ENCODE assay signal across 8 cellular contexts in genomic region chr9:37784291-37784639, GRCh38. TPM values are rescaled to one million over a fixed set of nuclear protein-coding genes. Genes with fewer than 3 reads are reported as not detected.
A peak's percentile ranks its signal among the peaks of the same experiment; 100 is the strongest.
DNase-seq lines count a peak whose midpoint lies in the region; ATAC-seq, FAIRE-seq and TF ChIP-seq lines count a peak whose summit lies in the region.

No MANE protein-coding gene starts in this region.

- no peaks in the 10 kb centered on the region for H3K9me3 Mint-ChIP-seq in activated CD8-positive, alpha-beta memory T cell treated with anti-CD3 and anti-CD28 coated beads, Interleukin-2, amount 10 ng/mL, durations not matched to agents 7 days and 5 days (ENCODE audit: low read depth)
- H3K9me3 Mint-ChIP-seq in activated T-helper 2 cell treated with anti-CD3 and anti-CD28 coated beads, Interferon-gamma antibody, Interleukin-2, Interleukin-4, amounts not matched to agents 10 μg/mL and 5 μg/mL and 100 μg/mL, durations not matched to agents 14 hours and 24 hours and 36 hours = no peaks in the 10 kb centered on the region

- no peaks in the 10 kb centered on the region for H3K9me1 ChIP-seq in keratinocyte (ENCODE audit: control insufficient read depth, extremely low read depth, insufficient read depth, low read length)

- peaks cover 40% of the 10 kb centered on the region for H3K79me2 ChIP-seq in keratinocyte (ENCODE audit: control insufficient read depth, insufficient read depth, low read length)

- TF ChIP-seq POLR2A in thyroid gland (IDR thresholded peaks at IDR 0.05) = no peak

- H3K9me3 ChIP-seq in keratinocyte (ENCODE audit: control insufficient read depth, low read depth, low read length) (no peaks in the 10 kb centered on the region), thyroid gland (no peaks in the 10 kb centered on the region)

- H3K4me2 ChIP-seq in keratinocyte (ENCODE audit: control insufficient read depth, extremely low read depth, insufficient read depth, low read depth, low read length) = peak overlapping the region; percentile 94

- intact Hi-C loops in activated T-helper 2 cell treated with anti-CD3 and anti-CD28 coated beads, Interferon-gamma antibody, Interleukin-2, Interleukin-4, amounts not matched to agents 10 μg/mL and 5 μg/mL and 100 μg/mL, durations not matched to agents 14 hours and 24 hours and 36 hours (cut with micrococcal nuclease) = loop anchor here (2.0 to 10.0 kb wide), 2 partner anchors 31 to 319 kb away; partner anchors contain the start of genes TRMT10B and ZBTB5
- intact Hi-C loops in thyroid gland (cut with DNase I) = no loop called here

- H3K27me3 Mint-ChIP-seq in activated CD8-positive, alpha-beta memory T cell treated with anti-CD3 and anti-CD28 coated beads, Interleukin-2, amount 10 ng/mL, durations not matched to agents 7 days and 5 days = no peaks in the 10 kb centered on the region
- no peaks in the 10 kb centered on the region for H3K27me3 Mint-ChIP-seq in activated T-helper 2 cell treated with anti-CD3 and anti-CD28 coated beads, Interferon-gamma antibody, Interleukin-2, Interleukin-4, amounts not matched to agents 10 μg/mL and 5 μg/mL and 100 μg/mL, durations not matched to agents 14 hours and 24 hours and 36 hours (ENCODE audit: low read depth)

- peak overlapping the region; percentile 71 to 92 (median 76) for H3K4me3 ChIP-seq in keratinocyte (ENCODE audit: control insufficient read depth in 2 of 3, extremely low read depth in 1 of 3, insufficient read depth in 2 of 3, low read depth in 1 of 3, low read length in 3 of 3)
- peak overlapping the region; percentile 76 to 93 (median 90) for H3K4me3 ChIP-seq in thyroid gland (replicated peaks in 1 of 3)

- peaks cover 38% of the 10 kb centered on the region for H3K4me1 Mint-ChIP-seq in activated CD8-positive, alpha-beta memory T cell treated with anti-CD3 and anti-CD28 coated beads, Interleukin-2, amount 10 ng/mL, durations not matched to agents 7 days and 5 days
- peaks cover 29% of the 10 kb centered on the region for H3K4me1 Mint-ChIP-seq in activated T-helper 2 cell treated with anti-CD3 and anti-CD28 coated beads, Interferon-gamma antibody, Interleukin-2, Interleukin-4, amounts not matched to agents 10 μg/mL and 5 μg/mL and 100 μg/mL, durations not matched to agents 14 hours and 24 hours and 36 hours (ENCODE audit: low read depth)

- H3K36me3 Mint-ChIP-seq in activated CD8-positive, alpha-beta memory T cell treated with anti-CD3 and anti-CD28 coated beads, Interleukin-2, amount 10 ng/mL, durations not matched to agents 7 days and 5 days = peaks cover 32% of the 10 kb centered on the region
- H3K36me3 Mint-ChIP-seq in activated T-helper 2 cell treated with anti-CD3 and anti-CD28 coated beads, Interferon-gamma antibody, Interleukin-2, Interleukin-4, amounts not matched to agents 10 μg/mL and 5 μg/mL and 100 μg/mL, durations not matched to agents 14 hours and 24 hours and 36 hours (ENCODE audit: low read depth) = peaks cover 50% of the 10 kb centered on the region

- CTCF ChIA-PET in activated CD8-positive, alpha-beta memory T cell treated with anti-CD3 and anti-CD28 coated beads, Interleukin-2, amount 10 ng/mL, durations not matched to agents 7 days and 5 days (lab: Charles Lee) = interaction anchor here (1.2 to 2.9 kb wide), 4 partner anchors 9 to 35 kb away, joined by 3 to 19 read pairs (median 4); no protein-coding TSS in a partner anchor

- DNase-seq in activated CD8-positive, alpha-beta memory T cell treated with anti-CD3 and anti-CD28 coated beads, Interleukin-2, amount 10 ng/mL, durations not matched to agents 7 days and 5 days = no peak
- no peak for DNase-seq in activated CD8-positive, alpha-beta memory T cell treated with anti-CD3 and anti-CD28 coated beads, Interleukin-2, amount 50 U/mL, for 4 hours
- DNase-seq in activated T-helper 2 cell treated with anti-CD3 and anti-CD28 coated beads, Interferon-gamma antibody, Interleukin-2, Interleukin-4, amounts not matched to agents 10 μg/mL and 5 μg/mL and 100 μg/mL, durations not matched to agents 14 hours and 24 hours and 36 hours (ENCODE audit: low spot score) = no peak
- DNase-seq in keratinocyte (ENCODE audit: low read depth, low spot score) (no peak), thyroid gland (no peak), middle frontal gyrus (ENCODE audit: extremely low spot score, low spot score) (no peak), GM10266 (ENCODE audit: extremely low spot score) (no peak)
- no peak for DNase-seq in activated CD4-positive, CD25-positive, alpha-beta regulatory T cell (lab: John Stamatoyannopoulos, UW)

- TF ChIP-seq CTCF in keratinocyte (optimal IDR thresholded peaks at IDR 0.05 in 1 of 3, IDR thresholded peaks at IDR 0.05 in 1 of 3, conservative IDR thresholded peaks at IDR 0.05 in 1 of 3; ENCODE audit: extremely low read depth in 1 of 3, insufficient read depth in 2 of 3, low read length in 3 of 3) (no peak), thyroid gland (IDR thresholded peaks at IDR 0.05) (no peak), GM10266 (IDR thresholded peaks at IDR 0.05; ENCODE audit: control insufficient read depth, insufficient read depth, low read depth, missing control alignments) (no peak)

- peak; percentile 12 for ATAC-seq in activated CD8-positive, alpha-beta memory T cell treated with anti-CD3 and anti-CD28 coated beads, Interleukin-2, amount 10 ng/mL, durations not matched to agents 7 days and 5 days

- dilution Hi-C loops in keratinocyte (cut with MboI; ENCODE audit: extremely low pct_ligation_motif_present, low sequenced_read_pairs) = no loop called here

- H3K27ac Mint-ChIP-seq in activated CD8-positive, alpha-beta memory T cell treated with anti-CD3 and anti-CD28 coated beads, Interleukin-2, amount 10 ng/mL, durations not matched to agents 7 days and 5 days = peak overlapping the region; percentile 97
- H3K27ac Mint-ChIP-seq in activated T-helper 2 cell treated with anti-CD3 and anti-CD28 coated beads, Interferon-gamma antibody, Interleukin-2, Interleukin-4, amounts not matched to agents 10 μg/mL and 5 μg/mL and 100 μg/mL, durations not matched to agents 14 hours and 24 hours and 36 hours = peak overlapping the region; percentile 96

- H3K4me1 ChIP-seq in keratinocyte (ENCODE audit: control insufficient read depth, extremely low read depth, insufficient read depth, low read length) (peaks cover 12% of the 10 kb centered on the region), thyroid gland (peaks cover 0 to 7% of the 10 kb centered on the region in 2 donors)

- FAIRE-seq in keratinocyte (lab: Jason Lieb, UNC) = no peak

- no peaks in the 10 kb centered on the region for H3K27me3 ChIP-seq in keratinocyte (ENCODE audit: control insufficient read depth, extremely low read depth, insufficient read depth, low read length)
- no peaks in the 10 kb centered on the region for H3K27me3 ChIP-seq in thyroid gland

- peaks cover 14 to 25% of the 10 kb centered on the region in 2 experiments for H3K36me3 ChIP-seq in keratinocyte (ENCODE audit: control insufficient read depth in 2 of 2, extremely low read depth in 1 of 2, insufficient read depth in 2 of 2, low read length in 2 of 2)
- peaks cover 20 to 22% of the 10 kb centered on the region in 2 donors for H3K36me3 ChIP-seq in thyroid gland

- peak overlapping the region; percentile 82 for H3K9ac ChIP-seq in keratinocyte (ENCODE audit: control insufficient read depth, extremely low read depth, insufficient read depth, low read length)

- peaks cover 6% of the 10 kb centered on the region for H4K20me1 ChIP-seq in keratinocyte (ENCODE audit: control insufficient read depth, extremely low read depth, insufficient read depth, low read length)

- peak overlapping the region; percentile 98 for H2AFZ ChIP-seq in keratinocyte (ENCODE audit: control insufficient read depth, low read length)

- H3K4me3 Mint-ChIP-seq in activated CD8-positive, alpha-beta memory T cell treated with anti-CD3 and anti-CD28 coated beads, Interleukin-2, amount 10 ng/mL, durations not matched to agents 7 days and 5 days = peak overlapping the region; percentile 96
- peak overlapping the region; percentile 98 for H3K4me3 Mint-ChIP-seq in activated T-helper 2 cell treated with anti-CD3 and anti-CD28 coated beads, Interferon-gamma antibody, Interleukin-2, Interleukin-4, amounts not matched to agents 10 μg/mL and 5 μg/mL and 100 μg/mL, durations not matched to agents 14 hours and 24 hours and 36 hours (ENCODE audit: low read depth)

- H3K27ac ChIP-seq in keratinocyte (ENCODE audit: control insufficient read depth, insufficient read depth, low read length) (peak overlapping the region; percentile 69), thyroid gland (peak overlapping the region in 1 of 3 donors; percentile 68)

- WGBS in thyroid gland, 2 donors = 0 to 1% methylated on average over 6 of the region's 6 CpGs

RNA-seq across cellular contexts. Expression of gene EXOSC3, which starts 0.6 kb away (rescaled TPM):
- 10 to 100 TPM; 88.1 to 98.7 TPM for total RNA-seq in activated CD8-positive, alpha-beta memory T cell treated with anti-CD3 and anti-CD28 coated beads, Interleukin-2, amount 10 ng/mL, durations not matched to agents 7 days and 5 days
- 85.8 and 86.3 TPM in 2 replicates for total RNA-seq in activated T-helper 2 cell treated with anti-CD3 and anti-CD28 coated beads, Interferon-gamma antibody, Interleukin-2, Interleukin-4, amounts not matched to agents 10 μg/mL and 5 μg/mL and 100 μg/mL, durations not matched to agents 14 hours and 24 hours and 36 hours
- 24.8 to 48.8 TPM (median 37.1 TPM) in 3 replicates for polyA plus RNA-seq in keratinocyte
- polyA plus RNA-seq in keratinocyte (2011; ENCODE audit: low read depth) = 50.4 TPM
- polyA plus RNA-seq in keratinocyte (2011; cell fraction: cytosol; rRNA removed) = 35.0 and 36.5 TPM in 2 replicates
- 32.3 and 41.6 TPM in 2 replicates for polyA plus RNA-seq in keratinocyte (2011; cell fraction: nucleus; rRNA removed)
- 22.1 and 41.3 TPM in 2 replicates for polyA plus RNA-seq in keratinocyte (2012; ENCODE audit: low replicate concordance)
- polyA minus RNA-seq in keratinocyte = 10.2 to 25.3 TPM (median 11.0 TPM) in 3 replicates
- 43.4 TPM for polyA minus RNA-seq in keratinocyte (2011; cell fraction: cytosol; rRNA and poly(A)+ RNA removed)
- polyA minus RNA-seq in keratinocyte (2011; cell fraction: nucleus; rRNA and poly(A)+ RNA removed) = 9.5 and 11.3 TPM in 2 replicates
- 10 to 100 TPM; 39.9 to 53.1 (median 46.6) TPM for total RNA-seq in thyroid gland

RNA-seq across cellular contexts. Expression of gene DCAF10, which starts 16.3 kb away (rescaled TPM):
- total RNA-seq in activated CD8-positive, alpha-beta memory T cell treated with anti-CD3 and anti-CD28 coated beads, Interleukin-2, amount 10 ng/mL, durations not matched to agents 7 days and 5 days = 10 to 100 TPM; 17.2 to 20.9 TPM
- total RNA-seq in activated T-helper 2 cell treated with anti-CD3 and anti-CD28 coated beads, Interferon-gamma antibody, Interleukin-2, Interleukin-4, amounts not matched to agents 10 μg/mL and 5 μg/mL and 100 μg/mL, durations not matched to agents 14 hours and 24 hours and 36 hours = 17.4 and 18.4 TPM in 2 replicates
- polyA plus RNA-seq in keratinocyte = 27.6 to 29.7 TPM (median 29.2 TPM) in 3 replicates
- polyA plus RNA-seq in keratinocyte (2011; ENCODE audit: low read depth) = 8.0 TPM
- polyA plus RNA-seq in keratinocyte (2011; cell fraction: cytosol; rRNA removed) = 20.4 and 36.6 TPM in 2 replicates
- polyA plus RNA-seq in keratinocyte (2011; cell fraction: nucleus; rRNA removed) = 23.5 and 27.9 TPM in 2 replicates
- 13.8 and 26.3 TPM in 2 replicates for polyA plus RNA-seq in keratinocyte (2012; ENCODE audit: low replicate concordance)
- 18.6 to 67.6 TPM (median 66.0 TPM) in 3 replicates for polyA minus RNA-seq in keratinocyte
- polyA minus RNA-seq in keratinocyte (2011; cell fraction: cytosol; rRNA and poly(A)+ RNA removed) = 20.0 TPM
- polyA minus RNA-seq in keratinocyte (2011; cell fraction: nucleus; rRNA and poly(A)+ RNA removed) = 18.4 and 33.0 TPM in 2 replicates
- total RNA-seq in thyroid gland = 10 to 100 TPM; 25.1 to 56.5 (median 41.1) TPM

RNA-seq across cellular contexts. Expression of gene TRMT10B, which starts 30.7 kb away (rescaled TPM):
- 10 to 100 TPM; 11.6 to 13.8 TPM for total RNA-seq in activated CD8-positive, alpha-beta memory T cell treated with anti-CD3 and anti-CD28 coated beads, Interleukin-2, amount 10 ng/mL, durations not matched to agents 7 days and 5 days
- total RNA-seq in activated T-helper 2 cell treated with anti-CD3 and anti-CD28 coated beads, Interferon-gamma antibody, Interleukin-2, Interleukin-4, amounts not matched to agents 10 μg/mL and 5 μg/mL and 100 μg/mL, durations not matched to agents 14 hours and 24 hours and 36 hours = 11.8 and 12.1 TPM in 2 replicates
- polyA plus RNA-seq in keratinocyte = 4.0 to 6.9 TPM (median 6.8 TPM) in 3 replicates
- polyA plus RNA-seq in keratinocyte (2011; ENCODE audit: low read depth) = 6.0 TPM
- polyA plus RNA-seq in keratinocyte (2011; cell fraction: cytosol; rRNA removed) = 4.1 and 6.3 TPM in 2 replicates
- polyA plus RNA-seq in keratinocyte (2011; cell fraction: nucleus; rRNA removed) = 7.0 and 7.1 TPM in 2 replicates
- polyA plus RNA-seq in keratinocyte (2012; ENCODE audit: low replicate concordance) = 4.1 and 4.7 TPM in 2 replicates
- polyA minus RNA-seq in keratinocyte = 0.89 to 4.5 TPM (median 3.6 TPM) in 3 replicates
- 1.3 TPM for polyA minus RNA-seq in keratinocyte (2011; cell fraction: cytosol; rRNA and poly(A)+ RNA removed)
- 1.3 and 2.1 TPM in 2 replicates for polyA minus RNA-seq in keratinocyte (2011; cell fraction: nucleus; rRNA and poly(A)+ RNA removed)
- 10 to 100 TPM in 1 of 4 donors, 1 to 10 TPM in 3; 3.5 to 11.3 (median 7.1) TPM for total RNA-seq in thyroid gland
